20 cellular contexts compared by ENCODE assay signal in genomic region chr4:186345184-186345583, GRCh38.
"Had no signal": no experiment of that assay in that cellular context is flagged by ENCODE, and none has a peak within 500 bp of the region (broad histone marks: within the 10 kb centered on the region; RNA-seq: fewer than 3 reads in every experiment).

No MANE protein-coding gene starts in this region.

- DNase-seq: colonic mucosa; dermis blood vessel endothelial cell; foreskin melanocyte; head of caudate nucleus; hippocampal formation; mammary epithelial cell; occipital lobe; pancreas; right lobe of liver; spleen; stimulated activated CD4-positive, alpha-beta T cell treated with anti-CD3 and anti-CD28 coated beads, Interleukin-15, amount 100 ng/mL, for 24 hours; stimulated activated CD4-positive, alpha-beta T cell treated with anti-CD3 and anti-CD28 coated beads, Interleukin-1b, Interleukin-23, amount 100 ng/mL, for 48 hours; stimulated activated CD4-positive, alpha-beta T cell treated with anti-CD3 and anti-CD28 coated beads, Interleukin-4, amount 100 ng/mL, for 24 hours; tibial artery; upper lobe of left lung; uterus had no signal

- H3K4me1 ChIP-seq: colonic mucosa, prostate gland, right lobe of liver, spleen, tibial artery, upper lobe of left lung, uterus had no signal

- FAIRE-seq: pancreas had no signal

- ATAC-seq: natural killer cell treated with Interleukin-12 subunit alpha and Interleukin-12 subunit beta and Interleukin-15 and Interleukin-18, amount 100 ng/mL, for 72 hours; pancreas; right lobe of liver; stimulated activated memory B cell treated with anti-CD40 and anti-IgM and Interleukin-4, amounts not matched to agents 10 μg/mL and 1 μg/mL and 100 μg/mL, for 72 hours had no signal

- H3K9me3 ChIP-seq: colonic mucosa, pancreas, prostate gland, right lobe of liver, upper lobe of left lung, uterus had no signal

- H3K27me3 ChIP-seq: colonic mucosa, pancreas, right lobe of liver, tibial artery, upper lobe of left lung, uterus had no signal

- H3K36me3 ChIP-seq: colonic mucosa, neural progenitor cell, pancreas, prostate gland, right lobe of liver, spleen, tibial artery, upper lobe of left lung, uterus had no signal

- H3K27ac ChIP-seq: colonic mucosa, neural progenitor cell, pancreas, prostate gland, right lobe of liver, spleen, tibial artery, upper lobe of left lung, uterus had no signal

- H3K4me3 ChIP-seq: colonic mucosa, neural progenitor cell, pancreas, prostate gland, right lobe of liver, spleen, tibial artery, upper lobe of left lung, uterus had no signal
